Comparison of ENCODE assay signal across 11 cellular contexts in the genomic region with DNA sequence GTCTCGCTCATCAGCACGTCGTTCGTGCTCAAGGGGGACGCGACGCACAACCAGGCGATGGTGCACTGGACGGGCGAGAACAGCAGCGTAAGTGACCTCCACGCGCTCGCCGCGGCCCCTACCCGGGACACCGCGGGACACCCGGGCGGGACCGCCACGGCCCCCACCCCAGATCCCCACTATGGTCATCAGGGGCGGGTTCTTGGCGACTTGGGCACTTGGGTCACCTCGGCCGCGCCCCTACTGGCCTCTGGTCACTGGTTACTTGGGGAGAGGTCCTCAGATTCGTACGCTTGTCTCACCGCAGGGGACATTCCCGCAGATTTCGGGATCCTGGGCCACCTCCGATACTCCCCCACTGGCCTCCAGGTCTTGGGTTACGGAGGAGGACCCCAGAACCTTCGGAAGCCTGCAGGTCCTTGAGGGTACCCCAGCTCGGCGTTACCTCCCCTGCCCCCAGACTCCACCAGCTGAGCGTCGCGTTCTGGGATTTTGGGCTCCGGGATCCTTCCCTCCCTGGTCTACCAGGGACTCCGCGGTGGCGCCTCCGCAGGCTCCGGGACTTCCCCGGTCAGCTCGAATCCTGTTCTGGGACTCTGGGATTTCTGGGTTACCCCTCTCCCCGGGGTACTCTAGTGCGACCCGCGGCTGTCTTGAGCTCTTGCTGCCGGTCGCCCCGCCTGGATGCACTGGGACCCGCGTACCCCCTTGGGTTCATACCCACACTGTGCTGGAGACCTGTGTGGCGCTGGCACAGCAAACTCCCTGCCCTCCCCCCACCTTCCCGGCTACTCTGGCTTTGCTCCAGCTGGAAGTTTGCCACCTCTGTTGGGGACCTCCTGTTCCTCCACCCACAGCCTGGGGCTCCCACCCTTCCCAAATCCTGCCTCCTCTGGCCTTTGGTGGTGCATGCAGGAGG. TPM values are rescaled to one million over a fixed set of nuclear protein-coding genes. Genes with fewer than 3 reads are reported as not detected.
A peak's percentile ranks its signal among the peaks of the same experiment; 100 is the strongest.
DNase-seq lines count a peak whose midpoint lies in the region; ATAC-seq, FAIRE-seq and TF ChIP-seq lines count a peak whose summit lies in the region.
"Had no signal": no experiment of that assay in that cellular context is flagged by ENCODE, and none has a peak within 500 bp of the region (broad histone marks: within the 10 kb centered on the region; RNA-seq: fewer than 3 reads in every experiment).

No MANE protein-coding gene starts in this region.

- peak overlapping the region in 5 of 10 donors; percentile 22 to 59 (median 38) for H3K4me3 Mint-ChIP-seq in naive thymus-derived CD8-positive, alpha-beta T cell

- FAIRE-seq in K562 (lab: Jason Lieb, UNC): no peak
- FAIRE-seq: islet of Langerhans had no signal

- peaks cover 0 to 2% (median 0%) of the 10 kb centered on the region in 3 donors for H3K36me3 Mint-ChIP-seq in naive thymus-derived CD8-positive, alpha-beta T cell

- H3K27ac Mint-ChIP-seq in naive thymus-derived CD8-positive, alpha-beta T cell: peak overlapping the region in 1 of 10 donors; percentile 53
- H3K27ac Mint-ChIP-seq: stimulated activated naive CD8-positive, alpha-beta T cell treated with anti-CD3 and anti-CD28 coated beads, Interleukin-15, amount 100 ng/mL, for 72 hours had no signal

- H2AFZ ChIP-seq in K562 (ENCODE audit: low read depth, low read length): no peak overlapping the region

- H3K27me3 Mint-ChIP-seq in naive thymus-derived CD8-positive, alpha-beta T cell: peaks cover 29 to 85% (median 56%) of the 10 kb centered on the region in 5 donors

- no peaks in the 10 kb centered on the region for H3K79me2 ChIP-seq in K562 (ENCODE audit: control insufficient read depth, insufficient read depth, low read length)

- peaks cover 0 to 2% (median under 1%) of the 10 kb centered on the region in 4 donors for H3K4me1 Mint-ChIP-seq in naive thymus-derived CD8-positive, alpha-beta T cell
- H3K4me1 Mint-ChIP-seq: stimulated activated naive CD8-positive, alpha-beta T cell treated with anti-CD3 and anti-CD28 coated beads, Interleukin-15, amount 100 ng/mL, for 72 hours had no signal

- H3K9ac ChIP-seq in K562 (ENCODE audit: insufficient read depth in 1 of 2, low read depth in 2 of 2, low read length in 2 of 2) (no peak overlapping the region), subcutaneous abdominal adipose tissue (ENCODE audit: low read length in 5 of 5) (no peak overlapping the region)

- TF ChIP-seq CTCF in K562 (IDR thresholded peaks at IDR 0.05 in 2 of 3, conservative IDR thresholded peaks at IDR 0.05 in 1 of 3; ENCODE audit: insufficient read depth in 2 of 3, low read depth in 1 of 3, low read length in 3 of 3): no peak
- TF ChIP-seq CTCF in left lung (IDR thresholded peaks at IDR 0.05): no peak

- no peak for TF ChIP-seq RAD21 in K562 (CRISPR knock-in tag; conservative IDR thresholded peaks at IDR 0.05 in 1 of 2, IDR thresholded peaks at IDR 0.05 in 1 of 2)

- H3K27me3 ChIP-seq in K562 (ENCODE audit: control insufficient read depth in 2 of 2, insufficient read depth in 2 of 2, low read length in 2 of 2) (peaks cover 18 to 44% of the 10 kb centered on the region in 2 experiments; a peak in 4 of 5 replicates), left lung (peaks cover 16 to 79% of the 10 kb centered on the region in 2 donors), subcutaneous abdominal adipose tissue (ENCODE audit: control insufficient read depth in 5 of 5, insufficient read depth in 4 of 5, low read length in 5 of 5) (peaks cover 29 to 70% (median 52%) of the 10 kb centered on the region in 5 donors)

- no peaks in the 10 kb centered on the region for H3K9me1 ChIP-seq in K562 (ENCODE audit: control insufficient read depth, insufficient read depth, low read length)

- no TSS peak for BruUV-seq in K562 (replicated peaks; lab: Mats Ljungman, UMichigan)

- no peak overlapping the region for H3K27ac ChIP-seq in K562 (ENCODE audit: extremely low read depth, low read depth, low read length)
- H3K27ac ChIP-seq in left lung: no peak overlapping the region
- no peak overlapping the region for H3K27ac ChIP-seq in subcutaneous abdominal adipose tissue (ENCODE audit: low read depth, low read length)
- H3K27ac ChIP-seq: 22Rv1 had no signal

- H3K4me2 ChIP-seq in K562 (ENCODE audit: insufficient read depth, low read length): no peak overlapping the region

- H3K36me3 ChIP-seq in K562 (ENCODE audit: control insufficient read depth, insufficient read depth, low read length) (no peaks in the 10 kb centered on the region), left lung (no peaks in the 10 kb centered on the region), subcutaneous abdominal adipose tissue (ENCODE audit: control insufficient read depth in 5 of 5, insufficient read depth in 5 of 5, low read length in 5 of 5) (no peaks in the 10 kb centered on the region)

- H3K9me3 ChIP-seq in K562 (replicated peaks; ENCODE audit: control insufficient read depth, insufficient read depth, low read depth, low read length) (no peaks in the 10 kb centered on the region), left lung (no peaks in the 10 kb centered on the region), subcutaneous abdominal adipose tissue (ENCODE audit: control insufficient read depth in 5 of 5, low read length in 5 of 5) (no peaks in the 10 kb centered on the region)

- TF ChIP-seq POLR2A in K562 (conservative IDR thresholded peaks at IDR 0.05): no peak

- intact Hi-C loops in K562 (cut with micrococcal nuclease): loop anchor here (2.0 to 10.0 kb wide), 3 partner anchors 102 to 612 kb away; no protein-coding TSS in a partner anchor
- intact Hi-C loops in left lung (cut with DNase I): loop anchor here in 1 of 2 donors (10.0 kb wide), 1 partner anchor 532 kb away; no protein-coding TSS in a partner anchor

- ATAC-seq in K562 (no peak), left lung (peak; percentile 3), GM18517 (IDR thresholded peaks at IDR 0.05; ENCODE audit: unreplicated experiment) (no peak)
- no peak for ATAC-seq in naive thymus-derived CD8-positive, alpha-beta T cell

- H4K20me1 ChIP-seq in K562 (replicated peaks; ENCODE audit: control insufficient read depth, insufficient read depth, low read length): peaks cover 17% of the 10 kb centered on the region; the same call in 1 of the 2 replicates

- H3K4me3 ChIP-seq in K562 (no peak overlapping the region), left lung (peak overlapping the region; percentile 24 to 34), subcutaneous abdominal adipose tissue (ENCODE audit: low read depth in 1 of 5, low read length in 5 of 5) (peak overlapping the region in 4 of 5 donors; percentile 22 to 53 (median 40))

- no peak for TF ChIP-seq EP300 in K562 (IDR thresholded peaks at IDR 0.05; ENCODE audit: low read length)

- POLR2A ChIA-PET in K562 (lab: Yijun Ruan, JAX): no interaction called here
- POLR2A ChIA-PET in naive thymus-derived CD8-positive, alpha-beta T cell (lab: Charles Lee): no interaction called here

- DNase-seq in DMS 273 (lab: John Stamatoyannopoulos, UW; ENCODE audit: unreplicated experiment) (peak; percentile 65), DMS 273 treated with DMSO at 0.1 percent for 48 hours (lab: John Stamatoyannopoulos, UW) (no peak), K562 (ENCODE audit: extremely low read depth in 1 of 4, low spot score in 3 of 4) (no peak), left lung (peak; percentile 31 to 81), NCI-H2029 (lab: John Stamatoyannopoulos, UW) (no peak)
- DNase-seq in naive thymus-derived CD8-positive, alpha-beta T cell: no peak

- no peaks in the 10 kb centered on the region for H3K9me3 Mint-ChIP-seq in naive thymus-derived CD8-positive, alpha-beta T cell
- H3K9me3 Mint-ChIP-seq: stimulated activated naive CD8-positive, alpha-beta T cell treated with anti-CD3 and anti-CD28 coated beads, Interleukin-15, amount 100 ng/mL, for 72 hours had no signal

- in situ Hi-C loops in K562 (cut with MboI): no loop called here

- H3K4me1 ChIP-seq in K562 (replicated peaks in 1 of 2; ENCODE audit: control insufficient read depth in 2 of 2, insufficient read depth in 2 of 2, low read length in 2 of 2) (peaks cover 0 to 10% of the 10 kb centered on the region in 2 experiments; a peak in 2 of 5 replicates), left lung (peaks cover 4 to 12% of the 10 kb centered on the region in 2 donors), subcutaneous abdominal adipose tissue (ENCODE audit: control insufficient read depth in 5 of 5, insufficient read depth in 5 of 5, low read length in 5 of 5) (peaks cover 0 to 15% (median 10%) of the 10 kb centered on the region in 5 donors)

- CTCF ChIA-PET in K562 (lab: Yijun Ruan, JAX; ENCODE audit: low intra/inter-chr PET ratio): interaction anchor here (0.7 kb wide), 1 partner anchor 106 kb away, joined by 3 read pairs; no protein-coding TSS in a partner anchor

- 17% methylated on average over 53 of the region's 60 CpGs for WGBS in K562 (ENCODE audit: insufficient coverage, low coverage, missing lambda C conversion rate)

TF ChIP-seq in K562, 482 proteins besides CTCF, POLR2A, EP300 and RAD21:
- no peak for TF ChIP-seq POLR2AphosphoS2 (IDR thresholded peaks at IDR 0.05; ENCODE audit: low read length)
- peak; percentile 43 for TF ChIP-seq NFIC (IDR thresholded peaks at IDR 0.05)

RNA-seq across cellular contexts. Expression of a gene that starts 1.0 kb away (rescaled TPM):
- not detected in 2 replicates for total RNA-seq in K562 (2011; cell fraction: chromatin; rRNA removed; ENCODE audit: low replicate concordance)
- total RNA-seq in K562 (2011; cell fraction: nucleolus; rRNA removed): not detected in 2 replicates
- total RNA-seq in K562 (2011; cell fraction: nucleoplasm; rRNA removed): not detected in 2 replicates
- total RNA-seq in K562 (2014; rRNA removed): not detected in 2 replicates
- not detected in 2 replicates for total RNA-seq in K562 (2014; rRNA removed; fragmentation: Illumina TruSeq; extraction: Trizol)
- not detected in 2 replicates for total RNA-seq in K562 (2015; rRNA removed; fragmentation: Illumina TruSeq; extraction: Trizol)
- total RNA-seq in K562 (2021): 0.04 TPM in 1 of 2 replicates, not detected in the other
- polyA plus RNA-seq in K562 (2011; rRNA removed): not detected in 2 replicates
- polyA plus RNA-seq in K562 (2011; cell fraction: cytosol; rRNA removed): 0.03 TPM in 1 of 2 replicates, not detected in the other
- 0.18 TPM in 1 of 2 replicates, not detected in the other for polyA plus RNA-seq in K562 (2011; cell fraction: nucleus; rRNA removed)
- polyA plus RNA-seq in K562 (2012): 0.11 TPM in 1 of 2 replicates, not detected in the other
- polyA plus RNA-seq in K562 (2014; fragmentation: Illumina TruSeq; extraction: Trizol): not detected in 2 replicates
- polyA plus RNA-seq in K562 (2014; fragmentation: Nextera tagmentation; extraction: Ambion mirVana): not detected
- not detected in 2 replicates for polyA plus RNA-seq in K562 (2014; rRNA removed)
- polyA minus RNA-seq in K562 (2011; rRNA and poly(A)+ RNA removed): not detected in 2 replicates
- not detected in 2 replicates for polyA minus RNA-seq in K562 (2011; cell fraction: cytosol; rRNA and poly(A)+ RNA removed)
- polyA minus RNA-seq in K562 (2011; cell fraction: nucleus; rRNA and poly(A)+ RNA removed): not detected in 2 replicates
- 1 to 10 TPM; 6.5 to 9.6 TPM for total RNA-seq in left lung
- not detected for total RNA-seq in naive thymus-derived CD8-positive, alpha-beta T cell
- not detected for polyA plus RNA-seq in naive thymus-derived CD8-positive, alpha-beta T cell

Comparison
In these comparisons a context has a peak if more than half of its experiments do, and no peak if none do; other contexts are left out.
1. DNase-seq: peak in DMS 273 (single experiment) and left lung (2 of 2); none in DMS 273 treated with DMSO at 0.1 percent for 48 hours (single experiment), K562 (0 of 4), NCI-H2029 (single experiment) and naive thymus-derived CD8-positive, alpha-beta T cell (0 of 10).
2. RNA of a gene that starts 1.0 kb away (total RNA-seq): 6.5 to 9.6 TPM in left lung; 0.04 TPM in K562 and not detected in naive thymus-derived CD8-positive, alpha-beta T cell; every median in the first group is over 4 times any median in the second.